In the genomic region with DNA sequence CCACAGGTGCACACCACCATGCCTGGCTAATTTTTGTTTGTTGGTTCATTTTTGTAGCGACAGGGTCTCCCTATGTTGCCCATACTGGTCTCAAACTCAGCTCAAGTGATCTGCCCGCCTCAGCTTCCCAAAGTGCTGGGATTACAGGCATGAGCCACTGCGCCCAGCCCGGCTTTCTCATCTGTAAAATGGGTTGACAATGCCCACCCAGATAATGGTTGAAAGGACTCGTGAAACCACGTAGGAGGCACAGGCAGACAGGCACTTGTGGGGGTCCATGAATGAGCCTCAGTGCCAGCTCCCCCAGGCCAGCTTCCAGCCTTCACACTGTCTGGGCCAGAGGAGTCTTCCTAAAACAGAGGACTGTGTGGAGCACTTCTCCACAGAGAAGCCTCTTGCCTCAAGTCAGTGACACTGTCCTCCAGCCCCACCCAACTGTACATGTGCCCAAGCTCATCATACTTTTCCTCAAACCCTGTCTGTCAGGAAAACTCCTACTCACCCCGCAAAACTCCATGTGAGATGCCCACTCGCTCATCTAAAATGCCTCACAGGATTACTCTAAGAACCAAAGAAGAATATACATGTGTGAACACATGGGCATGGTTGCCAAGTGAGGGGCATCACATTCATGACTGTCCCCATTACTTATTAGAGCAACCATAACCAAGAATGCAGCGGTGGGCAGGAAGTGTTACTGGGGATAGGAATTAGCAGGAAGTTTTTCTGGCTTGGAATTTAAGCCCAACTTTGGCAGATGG, we compare ENCODE assay signal across 18 cellular contexts. TPM values are rescaled to one million over a fixed set of nuclear protein-coding genes. Genes with fewer than 3 reads are reported as not detected.
DNase-seq lines count a peak whose midpoint lies in the region; ATAC-seq, FAIRE-seq and TF ChIP-seq lines count a peak whose summit lies in the region.
"Had no signal": no experiment of that assay in that cellular context is flagged by ENCODE, and none has a peak within 500 bp of the region (broad histone marks: within the 10 kb centered on the region; RNA-seq: fewer than 3 reads in every experiment).

No MANE protein-coding gene starts in this region.

- H3K36me3 ChIP-seq in MG63 (no peaks in the 10 kb centered on the region; the same call in 1 of the 2 replicates), breast epithelium (no peaks in the 10 kb centered on the region), kidney (ENCODE audit: control insufficient read depth in 1 of 2, insufficient read depth in 2 of 2, low read length in 2 of 2) (no peaks in the 10 kb centered on the region), thyroid gland (no peaks in the 10 kb centered on the region)
- H3K36me3 ChIP-seq: cardiac muscle cell had no signal

- no peaks in the 10 kb centered on the region for H3K9me3 Mint-ChIP-seq in Calu3 (ENCODE audit: low read depth, unreplicated experiment)
- H3K9me3 Mint-ChIP-seq: effector memory CD8-positive, alpha-beta T cell had no signal

- H3K27me3 ChIP-seq in MG63 (no peaks in the 10 kb centered on the region), breast epithelium (no peaks in the 10 kb centered on the region), thyroid gland (no peaks in the 10 kb centered on the region)
- H3K27me3 ChIP-seq: cardiac muscle cell had no signal

- H3K27ac ChIP-seq in breast epithelium (peak overlapping the region; percentile 98 to 100), kidney (ENCODE audit: low read depth in 2 of 2, low read length in 2 of 2) (no peak overlapping the region), skin epidermis (peak overlapping the region in 17 of 21 experiments; percentile 87 to 99 (median 94)), thyroid gland (peak overlapping the region in 1 of 3 donors; percentile 98)
- H3K27ac ChIP-seq: cardiac muscle cell had no signal

- FAIRE-seq in kidney (lab: Jason Lieb, UNC) = no peak
- FAIRE-seq: islet of Langerhans had no signal

- no peak overlapping the region for H3K4me3 ChIP-seq in MG63
- no peak overlapping the region for H3K4me3 ChIP-seq in breast epithelium
- H3K4me3 ChIP-seq in kidney (ENCODE audit: low read length in 2 of 2) = no peak overlapping the region
- no peak overlapping the region for H3K4me3 ChIP-seq in skin epidermis
- H3K4me3 ChIP-seq in thyroid gland (replicated peaks in 1 of 3) = no peak overlapping the region
- H3K4me3 ChIP-seq: cardiac muscle cell, mucosa of descending colon, psoas muscle had no signal

- BruUV-seq in Calu3 (replicated peaks; lab: Mats Ljungman, UMichigan) = no TSS peak

- H3K27ac Mint-ChIP-seq in Calu3 (ENCODE audit: unreplicated experiment) = no peak overlapping the region
- H3K27ac Mint-ChIP-seq: effector memory CD8-positive, alpha-beta T cell; T-helper 17 cell had no signal

- no peak overlapping the region for H3K4me3 Mint-ChIP-seq in Calu3 (ENCODE audit: low read depth, unreplicated experiment)
- H3K4me3 Mint-ChIP-seq: effector memory CD8-positive, alpha-beta T cell; T-helper 17 cell had no signal

- peaks cover 8% of the 10 kb centered on the region for H3K9me3 ChIP-seq in MG63
- H3K9me3 ChIP-seq in breast epithelium = peaks cover 0 to 5% of the 10 kb centered on the region in 2 donors
- H3K9me3 ChIP-seq in kidney (ENCODE audit: control insufficient read depth in 1 of 2, low read length in 2 of 2) = peaks cover 0 to 8% of the 10 kb centered on the region in 2 donors
- no peaks in the 10 kb centered on the region for H3K9me3 ChIP-seq in thyroid gland

- CTCF ChIA-PET in Calu3 (lab: Charles Lee) = interaction anchor here (0.7 kb wide), 1 partner anchor 55 kb away, joined by 3 read pairs; no protein-coding TSS in a partner anchor

- peak; percentile 66 for DNase-seq in MG63
- no peak for DNase-seq in breast epithelium (ENCODE audit: low spot score in 2 of 2)
- DNase-seq in kidney = peak; percentile 8
- DNase-seq in Calu3 = no peak
- DNase-seq in UCSD-AML1 (lab: John Stamatoyannopoulos, UW; ENCODE audit: unreplicated experiment) = no peak
- DNase-seq in thyroid gland = no peak
- DNase-seq: activated naive CD4-positive, alpha-beta T cell; DMS153; effector memory CD8-positive, alpha-beta T cell; NCI-H1930; NCI-H69; T-helper 17 cell had no signal

- peaks cover 11% of the 10 kb centered on the region for H3K4me1 Mint-ChIP-seq in Calu3 (ENCODE audit: low read depth, unreplicated experiment)

- TF ChIP-seq CTCF in breast epithelium (IDR thresholded peaks at IDR 0.05) (no peak), kidney (IDR thresholded peaks at IDR 0.05; ENCODE audit: borderline replicate concordance, extremely low read depth, insufficient read depth) (no peak), Calu3 (IDR thresholded peaks at IDR 0.05; ENCODE audit: unreplicated experiment) (no peak), thyroid gland (IDR thresholded peaks at IDR 0.05) (no peak)

- no peak for ATAC-seq in HG03521 (IDR thresholded peaks at IDR 0.05; ENCODE audit: unreplicated experiment)
- ATAC-seq: effector memory CD8-positive, alpha-beta T cell; mucosa of descending colon; psoas muscle; T-helper 17 cell had no signal

- 97 to 98% methylated on average over 9 of the region's 9 CpGs for WGBS in thyroid gland, 2 donors

- peaks cover 26% of the 10 kb centered on the region for H3K36me3 Mint-ChIP-seq in Calu3 (ENCODE audit: insufficient read depth, unreplicated experiment)

- no peak overlapping the region for H3K9ac ChIP-seq in kidney (ENCODE audit: low read length in 2 of 2)

- H3K4me1 ChIP-seq in breast epithelium (peaks cover 22 to 26% of the 10 kb centered on the region in 2 donors), kidney (ENCODE audit: control insufficient read depth in 1 of 2, insufficient read depth in 1 of 2, low read depth in 1 of 2, low read length in 2 of 2) (peaks cover 31 to 47% of the 10 kb centered on the region in 2 donors), thyroid gland (peaks cover 40 to 62% of the 10 kb centered on the region in 2 donors)

- intact Hi-C loops in breast epithelium (cut with DNase I; ENCODE audit: low total_unique reads) = no loop called here
- intact Hi-C loops in kidney (cut with DNase I) = no loop called here
- intact Hi-C loops in Calu3 (cut with micrococcal nuclease; ENCODE audit: unreplicated experiment) = no loop called here
- intact Hi-C loops in thyroid gland (cut with DNase I) = loop anchor here (5.0 kb wide), 2 partner anchors 63 to 108 kb away; no protein-coding TSS in a partner anchor

- no peaks in the 10 kb centered on the region for H3K27me3 Mint-ChIP-seq in Calu3 (ENCODE audit: unreplicated experiment)
- H3K27me3 Mint-ChIP-seq: effector memory CD8-positive, alpha-beta T cell; T-helper 17 cell had no signal

- TF ChIP-seq POLR2A in breast epithelium (IDR thresholded peaks at IDR 0.05) (no peak), thyroid gland (IDR thresholded peaks at IDR 0.05) (no peak)

RNA-seq across cellular contexts. Expression of a gene that starts 32.1 kb away (rescaled TPM):
- total RNA-seq in MG63 (2014; rRNA removed; shearing (Covaris generic); ENCODE audit: low replicate concordance) = 5.6 and 7.9 TPM in 2 replicates
- 1 to 10 TPM in 2 of 3 donors, not detected in 1; 2.2 to 2.9 TPM for total RNA-seq in breast epithelium
- 1.6 TPM for total RNA-seq in kidney
- polyA plus RNA-seq in kidney (ENCODE audit: insufficient read depth, low read depth, low replicate concordance) = 2.4 TPM
- 97.0 and 100.0 TPM in 2 replicates for total RNA-seq in Calu3 (2022)
- 1 to 10 TPM in 2 of 4 donors, under 1 TPM in 1, not detected in 1; 0.83 to 4.3 (median 2.5) TPM for total RNA-seq in thyroid gland
- total RNA-seq: cardiac muscle cell, mucosa of descending colon, psoas muscle, T-helper 17 cell had no signal
- polyA plus RNA-seq: cardiac muscle cell had no signal

Comparison
In these comparisons a context has a peak if more than half of its experiments do, and no peak if none do; other contexts are left out.
1. DNase-seq: peak in MG63 (single experiment) and kidney (single experiment); none in breast epithelium (0 of 2), Calu3 (single experiment), UCSD-AML1 (single experiment) and thyroid gland (0 of 2).
2. H3K27ac ChIP-seq: peak in breast epithelium (2 of 2) and skin epidermis (17 of 21); none in kidney (0 of 2).
3. RNA of a gene that starts 32.1 kb away (total RNA-seq): 97.0 to 100.0 TPM in Calu3; 5.6 to 7.9 TPM in MG63, 0.83 to 4.3 TPM in thyroid gland, 2.2 to 2.9 TPM in breast epithelium and 1.6 TPM in kidney (single experiment); every median in the first group is over 10 times any median in the second.